In the genomic region with DNA sequence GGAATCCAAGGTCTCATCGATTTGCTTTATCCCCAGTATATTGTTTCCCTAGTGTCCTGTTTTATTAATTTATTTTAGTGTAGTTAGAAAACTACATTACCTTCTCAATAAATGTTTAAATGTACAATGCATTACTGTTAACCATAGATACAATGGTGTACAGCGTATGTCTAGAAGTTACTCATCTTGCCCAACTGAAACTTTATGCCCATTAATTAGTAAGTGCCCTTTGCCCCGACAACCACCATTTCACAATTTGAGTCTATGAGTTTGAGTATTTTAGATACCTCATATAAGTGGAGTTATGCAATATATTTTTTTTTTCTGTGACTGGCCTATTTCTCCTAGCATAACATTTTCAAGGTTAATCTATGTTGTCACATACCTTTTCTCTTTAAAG, we compare ENCODE assay signal across 7 cellular contexts.
"Had no signal": no experiment of that assay in that cellular context is flagged by ENCODE, and none has a peak within 500 bp of the region (broad histone marks: within the 10 kb centered on the region; RNA-seq: fewer than 3 reads in every experiment).

No MANE protein-coding gene starts in this region.

- H3K9ac ChIP-seq: KMS-11 had no signal

- H3K4me3 ChIP-seq: K562 had no signal

- FAIRE-seq: HTR-8/SVneo, K562 had no signal

- DNase-seq: IMR-90, KBM-7, KG1 had no signal

- ATAC-seq: K562 had no signal

- H3K4me2 ChIP-seq: KMS-11 had no signal

- H3K27ac ChIP-seq: HL-60, KMS-11 had no signal
